In genomic region chr7:116145245-116145852, GRCh38 we compare ENCODE assay signal across 10 cellular contexts.
DNase-seq lines count a peak whose midpoint lies in the region; ATAC-seq lines count a peak whose summit lies in the region.
"Had no signal": no experiment of that assay in that cellular context is flagged by ENCODE, and none has a peak within 500 bp of the region (broad histone marks: within the 10 kb centered on the region; RNA-seq: fewer than 3 reads in every experiment).

No MANE protein-coding gene starts in this region.

- peak; percentile 65 for ATAC-seq in GM18858 (IDR thresholded peaks at IDR 0.05; ENCODE audit: unreplicated experiment)
- ATAC-seq in GM21528 (IDR thresholded peaks at IDR 0.05; ENCODE audit: low FRiP score, unreplicated experiment): peak; percentile 54
- peak; percentile 84 for ATAC-seq in HG03342 (IDR thresholded peaks at IDR 0.05; ENCODE audit: unreplicated experiment)
- peak; percentile 90 for ATAC-seq in activated naive CD8-positive, alpha-beta T cell treated with anti-CD3 and anti-CD28 coated beads, Interleukin-2, amount 50 U/mL, for 24 hours

- no peak for DNase-seq in activated naive CD8-positive, alpha-beta T cell treated with anti-CD3 and anti-CD28 coated beads, Interleukin-2, amount 50 U/mL, for 24 hours
- no peak for DNase-seq in SKM-1 (lab: John Stamatoyannopoulos, UW; ENCODE audit: unreplicated experiment)
- DNase-seq in NCI-H748 treated with DMSO at 0.1 percent for 48 hours (lab: John Stamatoyannopoulos, UW): no peak
- DNase-seq in NCI-H187 treated with DMSO at 0.1 percent for 48 hours (lab: John Stamatoyannopoulos, UW): no peak
- DNase-seq in islet precursor cell: no peak
- DNase-seq: ovary, Peyer's patch had no signal

- H3K27ac Mint-ChIP-seq in activated naive CD8-positive, alpha-beta T cell treated with anti-CD3 and anti-CD28 coated beads, Interleukin-2, amount 50 U/mL, for 24 hours: peak overlapping the region; percentile 47

- peak overlapping the region; percentile 18 for H3K4me3 Mint-ChIP-seq in activated naive CD8-positive, alpha-beta T cell treated with anti-CD3 and anti-CD28 coated beads, Interleukin-2, amount 50 U/mL, for 24 hours

- peaks cover 27% of the 10 kb centered on the region for H3K4me1 Mint-ChIP-seq in activated naive CD8-positive, alpha-beta T cell treated with anti-CD3 and anti-CD28 coated beads, Interleukin-2, amount 50 U/mL, for 24 hours

- H3K9me3 Mint-ChIP-seq in activated naive CD8-positive, alpha-beta T cell treated with anti-CD3 and anti-CD28 coated beads, Interleukin-2, amount 50 U/mL, for 24 hours: no peaks in the 10 kb centered on the region

- H3K36me3 Mint-ChIP-seq in activated naive CD8-positive, alpha-beta T cell treated with anti-CD3 and anti-CD28 coated beads, Interleukin-2, amount 50 U/mL, for 24 hours (ENCODE audit: low read depth): no peaks in the 10 kb centered on the region

- H3K27me3 Mint-ChIP-seq in activated naive CD8-positive, alpha-beta T cell treated with anti-CD3 and anti-CD28 coated beads, Interleukin-2, amount 50 U/mL, for 24 hours: no peaks in the 10 kb centered on the region
